ENCODE assay signal across 8 cellular contexts in genomic region chr17:74199306-74200092, GRCh38. TPM values are rescaled to one million over a fixed set of nuclear protein-coding genes. Genes with fewer than 3 reads are reported as not detected.
DNase-seq lines count a peak whose midpoint lies in the region; ATAC-seq and TF ChIP-seq lines count a peak whose summit lies in the region.

No MANE protein-coding gene starts in this region.

- H3F3A ChIP-seq in GM23338 (replicated peaks; ENCODE audit: low read depth) = no peaks in the 10 kb centered on the region

- H3K4me1 Mint-ChIP-seq in GM23338 (peaks cover 17% of the 10 kb centered on the region), endodermal cell (peaks cover 2% of the 10 kb centered on the region)

- H4K20me1 ChIP-seq in GM23338 (replicated peaks; ENCODE audit: insufficient read depth) = no peaks in the 10 kb centered on the region

- no peak overlapping the region for H3K9ac ChIP-seq in endodermal cell (ENCODE audit: extremely low read depth, low read length, poor library complexity, severe bottlenecking)

- DNase-seq in AG10803 (ENCODE audit: low read depth) (no peak), GM23338 (ENCODE audit: low spot score) (peak; percentile 79), NCI-H82 (lab: John Stamatoyannopoulos, UW) (peak; percentile 84), endodermal cell (peak; percentile 97), middle frontal gyrus (ENCODE audit: extremely low spot score, low spot score) (peak; percentile 38), superior temporal gyrus (ENCODE audit: extremely low spot score) (peak; percentile 73)
- peak; percentile 68 for DNase-seq in activated CD8-positive, alpha-beta memory T cell treated with anti-CD3 and anti-CD28 coated beads, Interleukin-2, amount 50 U/mL, for 4 hours

- H3K79me2 ChIP-seq in GM23338 (replicated peaks; ENCODE audit: insufficient read depth) = peaks cover 10% of the 10 kb centered on the region

- H3K4me3 ChIP-seq in AG10803 (ENCODE audit: low read length) = no peak overlapping the region
- peak overlapping the region; percentile 48 for H3K4me3 ChIP-seq in GM23338
- no peak overlapping the region for H3K4me3 ChIP-seq in endodermal cell (ENCODE audit: low read length)

- H3K27me3 ChIP-seq in GM23338 (ENCODE audit: insufficient read depth) (peaks cover 11% of the 10 kb centered on the region), endodermal cell (ENCODE audit: control insufficient read depth, insufficient read depth, low read length, poor library complexity, severe bottlenecking) (peaks cover 17% of the 10 kb centered on the region)

- H3K36me3 ChIP-seq in GM23338 (ENCODE audit: insufficient read depth) = peaks cover 7% of the 10 kb centered on the region
- peaks cover 7% of the 10 kb centered on the region for H3K36me3 ChIP-seq in endodermal cell (ENCODE audit: control insufficient read depth, insufficient read depth, low read length)

- H3K4me3 Mint-ChIP-seq in GM23338 (peak overlapping the region; percentile 49), endodermal cell (no peak overlapping the region)

- no peaks in the 10 kb centered on the region for H3K9me3 ChIP-seq in endodermal cell (ENCODE audit: control insufficient read depth, low read length)

- peaks cover 23% of the 10 kb centered on the region for H3K27me3 Mint-ChIP-seq in GM23338 (ENCODE audit: insufficient read depth, low read depth, poor library complexity)
- peaks cover 31% of the 10 kb centered on the region for H3K27me3 Mint-ChIP-seq in endodermal cell (ENCODE audit: insufficient read depth)

- H3K27ac Mint-ChIP-seq in GM23338 = no peak overlapping the region
- H3K27ac Mint-ChIP-seq in endodermal cell = no peak overlapping the region

- WGBS in endodermal cell (ENCODE audit: insufficient coverage in 1 of 2, insufficient read length in 1 of 2), 2 experiments = 34 to 89% methylated on average over 8 to 35 of the region's 35 CpGs

- peaks cover 3% of the 10 kb centered on the region; the same call in 1 of the 3 replicates for H3K9me3 Mint-ChIP-seq in GM23338
- no peaks in the 10 kb centered on the region for H3K9me3 Mint-ChIP-seq in endodermal cell

- peak overlapping the region; percentile 96 for H2AFZ ChIP-seq in GM23338

- H3K36me3 Mint-ChIP-seq in GM23338 (ENCODE audit: low read depth) (peaks cover 11% of the 10 kb centered on the region), endodermal cell (ENCODE audit: low read depth) (peaks cover 8% of the 10 kb centered on the region)

- H3K9me2 ChIP-seq in GM23338 (ENCODE audit: insufficient read depth) = no peaks in the 10 kb centered on the region

- TF ChIP-seq CTCF in AG10803 (conservative IDR thresholded peaks at IDR 0.05; ENCODE audit: low read length) (peak; percentile 78), GM23338 (conservative IDR thresholded peaks at IDR 0.05; ENCODE audit: low read depth in 2 of 2) (peak; percentile 92 to 98), endodermal cell (conservative IDR thresholded peaks at IDR 0.05) (peak; percentile 99)

- peaks cover 9% of the 10 kb centered on the region for H3K4me1 ChIP-seq in GM23338 (ENCODE audit: insufficient read depth)
- H3K4me1 ChIP-seq in endodermal cell (ENCODE audit: control insufficient read depth, insufficient read depth, low read length) = peaks cover under 1% of the 10 kb centered on the region

- no peak overlapping the region for H3K27ac ChIP-seq in GM23338 (ENCODE audit: low read depth)
- H3K27ac ChIP-seq in endodermal cell (ENCODE audit: low read depth, low read length) = no peak overlapping the region

- peak overlapping the region; percentile 64 for H3K4me2 ChIP-seq in GM23338

- ATAC-seq in GM23338 = peak; percentile 67
- ATAC-seq in GM21423 (IDR thresholded peaks at IDR 0.05; ENCODE audit: unreplicated experiment) = no peak

TF ChIP-seq in GM23338, 12 proteins besides CTCF, POLR2A, EP300 and RAD21 (continues in another document):
- TF ChIP-seq, protein P1, sequence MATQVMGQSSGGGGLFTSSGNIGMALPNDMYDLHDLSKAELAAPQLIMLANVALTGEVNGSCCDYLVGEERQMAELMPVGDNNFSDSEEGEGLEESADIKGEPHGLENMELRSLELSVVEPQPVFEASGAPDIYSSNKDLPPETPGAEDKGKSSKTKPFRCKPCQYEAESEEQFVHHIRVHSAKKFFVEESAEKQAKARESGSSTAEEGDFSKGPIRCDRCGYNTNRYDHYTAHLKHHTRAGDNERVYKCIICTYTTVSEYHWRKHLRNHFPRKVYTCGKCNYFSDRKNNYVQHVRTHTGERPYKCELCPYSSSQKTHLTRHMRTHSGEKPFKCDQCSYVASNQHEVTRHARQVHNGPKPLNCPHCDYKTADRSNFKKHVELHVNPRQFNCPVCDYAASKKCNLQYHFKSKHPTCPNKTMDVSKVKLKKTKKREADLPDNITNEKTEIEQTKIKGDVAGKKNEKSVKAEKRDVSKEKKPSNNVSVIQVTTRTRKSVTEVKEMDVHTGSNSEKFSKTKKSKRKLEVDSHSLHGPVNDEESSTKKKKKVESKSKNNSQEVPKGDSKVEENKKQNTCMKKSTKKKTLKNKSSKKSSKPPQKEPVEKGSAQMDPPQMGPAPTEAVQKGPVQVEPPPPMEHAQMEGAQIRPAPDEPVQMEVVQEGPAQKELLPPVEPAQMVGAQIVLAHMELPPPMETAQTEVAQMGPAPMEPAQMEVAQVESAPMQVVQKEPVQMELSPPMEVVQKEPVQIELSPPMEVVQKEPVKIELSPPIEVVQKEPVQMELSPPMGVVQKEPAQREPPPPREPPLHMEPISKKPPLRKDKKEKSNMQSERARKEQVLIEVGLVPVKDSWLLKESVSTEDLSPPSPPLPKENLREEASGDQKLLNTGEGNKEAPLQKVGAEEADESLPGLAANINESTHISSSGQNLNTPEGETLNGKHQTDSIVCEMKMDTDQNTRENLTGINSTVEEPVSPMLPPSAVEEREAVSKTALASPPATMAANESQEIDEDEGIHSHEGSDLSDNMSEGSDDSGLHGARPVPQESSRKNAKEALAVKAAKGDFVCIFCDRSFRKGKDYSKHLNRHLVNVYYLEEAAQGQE (IDR thresholded peaks at IDR 0.05; ENCODE audit: unreplicated experiment) = no peak
- TF ChIP-seq EZH2 (IDR thresholded peaks at IDR 0.05; ENCODE audit: low read depth, unreplicated experiment) (no peak), ZNF114 (CRISPR knock-in tag; IDR thresholded peaks at IDR 0.05) (no peak)

RNA-seq across cellular contexts. Expression of gene RPL38, which starts 4.0 kb away (rescaled TPM):
- 231 and 286 TPM in 2 replicates for total RNA-seq in GM23338 (2014; rRNA removed; shearing (Covaris generic))
- 5,312 and 5,616 TPM in 2 replicates for polyA plus RNA-seq in GM23338 (2016; fragmentation: Nextera tagmentation; extraction: Ambion mirVana)
- total RNA-seq in endodermal cell = 1,000 to 10,000 TPM; 1,155 to 1,199 TPM
- 1,898 TPM for polyA plus RNA-seq in endodermal cell (2013, experiment 1 of 2)
- polyA plus RNA-seq in endodermal cell (2013, experiment 2 of 2) = 1,809 TPM

RNA-seq across cellular contexts. Expression of gene TTYH2, which starts 13.9 kb away (rescaled TPM):
- total RNA-seq in GM23338 (2014; rRNA removed; shearing (Covaris generic)) = 3.9 and 5.2 TPM in 2 replicates
- 1.4 and 2.1 TPM in 2 replicates for polyA plus RNA-seq in GM23338 (2016; fragmentation: Nextera tagmentation; extraction: Ambion mirVana)
- total RNA-seq in endodermal cell = 1 to 10 TPM; 1.2 to 1.6 TPM
- 20.3 TPM for polyA plus RNA-seq in endodermal cell (2013, experiment 1 of 2)
- 18.3 TPM for polyA plus RNA-seq in endodermal cell (2013, experiment 2 of 2)
